1 cellular context compared by ENCODE assay signal in the genomic region with DNA sequence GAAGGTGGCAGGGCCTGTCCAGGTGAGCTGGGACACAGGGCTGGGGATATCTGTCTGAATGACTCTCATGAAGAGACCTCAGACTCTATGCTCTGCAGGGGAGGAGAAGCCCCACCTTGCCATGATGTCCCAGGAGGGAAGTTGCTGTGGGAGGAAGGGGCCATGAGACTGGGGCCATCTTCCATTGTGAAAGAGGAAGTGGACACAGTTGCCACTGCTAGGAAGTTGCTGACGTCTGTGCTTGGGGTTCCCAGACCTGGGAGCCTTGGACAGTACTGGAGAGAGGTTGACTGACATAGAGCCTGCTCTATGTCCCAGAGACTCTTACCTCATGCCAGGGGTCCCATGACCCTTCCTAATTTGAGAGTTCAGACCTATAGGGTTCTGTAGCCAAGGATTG.
TF ChIP-seq lines count a peak whose summit lies in the region.

No MANE protein-coding gene starts in this region.

TF ChIP-seq in GM12878, 131 proteins besides CTCF, POLR2A, EP300 and RAD21 (continued from another document):
- TF ChIP-seq, protein P1, sequence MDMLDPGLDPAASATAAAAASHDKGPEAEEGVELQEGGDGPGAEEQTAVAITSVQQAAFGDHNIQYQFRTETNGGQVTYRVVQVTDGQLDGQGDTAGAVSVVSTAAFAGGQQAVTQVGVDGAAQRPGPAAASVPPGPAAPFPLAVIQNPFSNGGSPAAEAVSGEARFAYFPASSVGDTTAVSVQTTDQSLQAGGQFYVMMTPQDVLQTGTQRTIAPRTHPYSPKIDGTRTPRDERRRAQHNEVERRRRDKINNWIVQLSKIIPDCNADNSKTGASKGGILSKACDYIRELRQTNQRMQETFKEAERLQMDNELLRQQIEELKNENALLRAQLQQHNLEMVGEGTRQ (IDR thresholded peaks at IDR 0.05; ENCODE audit: borderline replicate concordance, low read depth, low read length), result no peak
